12 cellular contexts compared by ENCODE assay signal in genomic region chr5:96753848-96754247, GRCh38.
"Had no signal": no experiment of that assay in that cellular context is flagged by ENCODE, and none has a peak within 500 bp of the region (broad histone marks: within the 10 kb centered on the region; RNA-seq: fewer than 3 reads in every experiment).

No MANE protein-coding gene starts in this region.

- H3K36me3 Mint-ChIP-seq: activated naive CD8-positive, alpha-beta T cell had no signal

- H3K27ac ChIP-seq: brain microvascular endothelial cell, right atrium auricular region had no signal

- H3K4me3 ChIP-seq: lung, right atrium auricular region had no signal

- DNase-seq: activated CD4-positive, CD25-positive, alpha-beta regulatory T cell; activated effector memory CD4-positive, alpha-beta T cell treated with anti-CD3 and anti-CD28 coated beads, Interleukin-2, amount 50 U/mL, for 16 hours; brain microvascular endothelial cell; cerebellar nuclear complex; endodermal cell; midbrain; naive B cell; small intestine; trophoblast cell had no signal

- H3K4me1 Mint-ChIP-seq: endodermal cell, naive B cell had no signal

- H3K4me3 Mint-ChIP-seq: activated naive CD8-positive, alpha-beta T cell; endodermal cell; naive B cell had no signal

- H3K27ac Mint-ChIP-seq: activated naive CD8-positive, alpha-beta T cell; endodermal cell had no signal

- H3K9me3 Mint-ChIP-seq: endodermal cell, naive B cell had no signal

- H3K27me3 ChIP-seq: brain microvascular endothelial cell, right atrium auricular region had no signal

- H3K9me3 ChIP-seq: right atrium auricular region had no signal

- H3K27me3 Mint-ChIP-seq: activated naive CD8-positive, alpha-beta T cell; naive B cell had no signal
